ENCODE assay signal across 1 cellular context in the genomic region with DNA sequence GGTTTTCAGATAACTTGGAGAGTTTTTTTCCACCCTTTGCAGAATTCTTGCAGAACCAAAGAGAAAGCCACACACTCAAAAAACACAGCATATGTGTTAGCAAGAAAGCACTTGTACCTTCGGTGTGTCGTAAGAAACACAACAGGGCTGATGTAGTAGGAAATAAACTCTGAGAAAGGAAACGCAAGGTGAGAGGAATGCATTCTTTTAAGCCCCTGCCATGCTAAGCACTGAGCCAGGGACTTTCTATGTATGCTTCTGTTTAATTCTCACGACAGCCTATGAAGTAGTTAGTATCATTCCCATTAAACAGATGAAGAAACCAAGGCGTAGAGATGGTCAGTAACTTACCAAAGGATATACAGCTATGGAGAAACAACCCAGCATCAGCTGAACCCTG.
TF ChIP-seq lines count a peak whose summit lies in the region.

No MANE protein-coding gene starts in this region.

TF ChIP-seq in HEK293T, 16 proteins besides CTCF, POLR2A, EP300 and RAD21:
- TF ChIP-seq NFRKB (IDR thresholded peaks at IDR 0.05) (no peak), FOXM1 (IDR thresholded peaks at IDR 0.05; ENCODE audit: borderline replicate concordance) (no peak), ARNT (IDR thresholded peaks at IDR 0.05) (no peak), ELF4 (IDR thresholded peaks at IDR 0.05) (no peak), HDGF (IDR thresholded peaks at IDR 0.05; ENCODE audit: borderline replicate concordance) (no peak), SP1 (IDR thresholded peaks at IDR 0.05) (no peak), TARDBP (IDR thresholded peaks at IDR 0.05) (no peak), FOXA1 (IDR thresholded peaks at IDR 0.05) (no peak), ZNF384 (IDR thresholded peaks at IDR 0.05) (no peak), BHLHE40 (IDR thresholded peaks at IDR 0.05; ENCODE audit: borderline replicate concordance) (no peak), LEF1 (IDR thresholded peaks at IDR 0.05; ENCODE audit: borderline replicate concordance) (no peak), SUZ12 (IDR thresholded peaks at IDR 0.05) (no peak), FOXK2 (IDR thresholded peaks at IDR 0.05) (no peak), L3MBTL2 (conservative IDR thresholded peaks at IDR 0.05) (no peak), CTBP1 (IDR thresholded peaks at IDR 0.05; ENCODE audit: borderline replicate concordance) (no peak)
- TF ChIP-seq, protein P1, sequence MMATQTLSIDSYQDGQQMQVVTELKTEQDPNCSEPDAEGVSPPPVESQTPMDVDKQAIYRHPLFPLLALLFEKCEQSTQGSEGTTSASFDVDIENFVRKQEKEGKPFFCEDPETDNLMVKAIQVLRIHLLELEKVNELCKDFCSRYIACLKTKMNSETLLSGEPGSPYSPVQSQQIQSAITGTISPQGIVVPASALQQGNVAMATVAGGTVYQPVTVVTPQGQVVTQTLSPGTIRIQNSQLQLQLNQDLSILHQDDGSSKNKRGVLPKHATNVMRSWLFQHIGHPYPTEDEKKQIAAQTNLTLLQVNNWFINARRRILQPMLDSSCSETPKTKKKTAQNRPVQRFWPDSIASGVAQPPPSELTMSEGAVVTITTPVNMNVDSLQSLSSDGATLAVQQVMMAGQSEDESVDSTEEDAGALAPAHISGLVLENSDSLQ (IDR thresholded peaks at IDR 0.05), result no peak
